In the genomic region with DNA sequence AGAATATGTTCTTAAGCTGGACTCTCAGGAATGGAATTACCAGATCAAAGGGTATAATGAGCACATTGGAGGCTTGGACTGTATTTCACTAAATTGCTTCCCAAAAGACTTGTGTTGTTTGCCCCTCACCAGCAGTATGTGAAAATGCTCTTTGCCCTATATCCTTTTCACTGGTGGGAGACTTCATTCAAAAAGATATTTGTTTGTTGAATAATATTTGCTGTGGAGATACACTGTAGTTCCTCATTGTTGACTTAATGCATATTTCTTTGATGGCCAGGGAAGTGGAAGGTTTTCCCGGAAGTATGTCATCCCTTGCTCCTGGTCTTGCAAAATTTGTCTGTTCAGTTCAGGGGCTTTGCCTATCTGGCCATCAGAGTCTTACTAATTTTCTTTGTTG, we compare ENCODE assay signal across 1 cellular context.
TF ChIP-seq lines count a peak whose summit lies in the region.

No MANE protein-coding gene starts in this region.

TF ChIP-seq in HepG2, 621 proteins besides CTCF, POLR2A, EP300 and RAD21 (continued from another document and continues in another):
- TF ChIP-seq PAXIP1 (CRISPR knock-in tag; conservative IDR thresholded peaks at IDR 0.05), result peak; percentile 99
- peak; percentile 89 for TF ChIP-seq MIXL1 (CRISPR knock-in tag; IDR thresholded peaks at IDR 0.05)
- TF ChIP-seq TBX2 (CRISPR knock-in tag; IDR thresholded peaks at IDR 0.05; ENCODE audit: borderline replicate concordance), result peak; percentile 83
- TF ChIP-seq MIER2 (CRISPR knock-in tag; IDR thresholded peaks at IDR 0.05), result no peak
- TF ChIP-seq, protein P1, sequence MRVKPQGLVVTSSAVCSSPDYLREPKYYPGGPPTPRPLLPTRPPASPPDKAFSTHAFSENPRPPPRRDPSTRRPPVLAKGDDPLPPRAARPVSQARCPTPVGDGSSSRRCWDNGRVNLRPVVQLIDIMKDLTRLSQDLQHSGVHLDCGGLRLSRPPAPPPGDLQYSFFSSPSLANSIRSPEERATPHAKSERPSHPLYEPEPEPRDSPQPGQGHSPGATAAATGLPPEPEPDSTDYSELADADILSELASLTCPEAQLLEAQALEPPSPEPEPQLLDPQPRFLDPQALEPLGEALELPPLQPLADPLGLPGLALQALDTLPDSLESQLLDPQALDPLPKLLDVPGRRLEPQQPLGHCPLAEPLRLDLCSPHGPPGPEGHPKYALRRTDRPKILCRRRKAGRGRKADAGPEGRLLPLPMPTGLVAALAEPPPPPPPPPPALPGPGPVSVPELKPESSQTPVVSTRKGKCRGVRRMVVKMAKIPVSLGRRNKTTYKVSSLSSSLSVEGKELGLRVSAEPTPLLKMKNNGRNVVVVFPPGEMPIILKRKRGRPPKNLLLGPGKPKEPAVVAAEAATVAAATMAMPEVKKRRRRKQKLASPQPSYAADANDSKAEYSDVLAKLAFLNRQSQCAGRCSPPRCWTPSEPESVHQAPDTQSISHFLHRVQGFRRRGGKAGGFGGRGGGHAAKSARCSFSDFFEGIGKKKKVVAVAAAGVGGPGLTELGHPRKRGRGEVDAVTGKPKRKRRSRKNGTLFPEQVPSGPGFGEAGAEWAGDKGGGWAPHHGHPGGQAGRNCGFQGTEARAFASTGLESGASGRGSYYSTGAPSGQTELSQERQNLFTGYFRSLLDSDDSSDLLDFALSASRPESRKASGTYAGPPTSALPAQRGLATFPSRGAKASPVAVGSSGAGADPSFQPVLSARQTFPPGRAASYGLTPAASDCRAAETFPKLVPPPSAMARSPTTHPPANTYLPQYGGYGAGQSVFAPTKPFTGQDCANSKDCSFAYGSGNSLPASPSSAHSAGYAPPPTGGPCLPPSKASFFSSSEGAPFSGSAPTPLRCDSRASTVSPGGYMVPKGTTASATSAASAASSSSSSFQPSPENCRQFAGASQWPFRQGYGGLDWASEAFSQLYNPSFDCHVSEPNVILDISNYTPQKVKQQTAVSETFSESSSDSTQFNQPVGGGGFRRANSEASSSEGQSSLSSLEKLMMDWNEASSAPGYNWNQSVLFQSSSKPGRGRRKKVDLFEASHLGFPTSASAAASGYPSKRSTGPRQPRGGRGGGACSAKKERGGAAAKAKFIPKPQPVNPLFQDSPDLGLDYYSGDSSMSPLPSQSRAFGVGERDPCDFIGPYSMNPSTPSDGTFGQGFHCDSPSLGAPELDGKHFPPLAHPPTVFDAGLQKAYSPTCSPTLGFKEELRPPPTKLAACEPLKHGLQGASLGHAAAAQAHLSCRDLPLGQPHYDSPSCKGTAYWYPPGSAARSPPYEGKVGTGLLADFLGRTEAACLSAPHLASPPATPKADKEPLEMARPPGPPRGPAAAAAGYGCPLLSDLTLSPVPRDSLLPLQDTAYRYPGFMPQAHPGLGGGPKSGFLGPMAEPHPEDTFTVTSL (CRISPR knock-in tag; IDR thresholded peaks at IDR 0.05; ENCODE audit: borderline replicate concordance), result peak; percentile 95
- TF ChIP-seq ZNF12 (CRISPR knock-in tag; IDR thresholded peaks at IDR 0.05), result peak; percentile 52; the same call in 1 of the 2 replicates
- peak; percentile 90 for TF ChIP-seq HNF4A (CRISPR knock-in tag; IDR thresholded peaks at IDR 0.05)
- TF ChIP-seq ZNF337 (CRISPR knock-in tag; IDR thresholded peaks at IDR 0.05; ENCODE audit: borderline replicate concordance, low read depth), result 0 out of 2 replicates have a peak, but pooled peaks have one; percentile 25
- TF ChIP-seq, protein P2, sequence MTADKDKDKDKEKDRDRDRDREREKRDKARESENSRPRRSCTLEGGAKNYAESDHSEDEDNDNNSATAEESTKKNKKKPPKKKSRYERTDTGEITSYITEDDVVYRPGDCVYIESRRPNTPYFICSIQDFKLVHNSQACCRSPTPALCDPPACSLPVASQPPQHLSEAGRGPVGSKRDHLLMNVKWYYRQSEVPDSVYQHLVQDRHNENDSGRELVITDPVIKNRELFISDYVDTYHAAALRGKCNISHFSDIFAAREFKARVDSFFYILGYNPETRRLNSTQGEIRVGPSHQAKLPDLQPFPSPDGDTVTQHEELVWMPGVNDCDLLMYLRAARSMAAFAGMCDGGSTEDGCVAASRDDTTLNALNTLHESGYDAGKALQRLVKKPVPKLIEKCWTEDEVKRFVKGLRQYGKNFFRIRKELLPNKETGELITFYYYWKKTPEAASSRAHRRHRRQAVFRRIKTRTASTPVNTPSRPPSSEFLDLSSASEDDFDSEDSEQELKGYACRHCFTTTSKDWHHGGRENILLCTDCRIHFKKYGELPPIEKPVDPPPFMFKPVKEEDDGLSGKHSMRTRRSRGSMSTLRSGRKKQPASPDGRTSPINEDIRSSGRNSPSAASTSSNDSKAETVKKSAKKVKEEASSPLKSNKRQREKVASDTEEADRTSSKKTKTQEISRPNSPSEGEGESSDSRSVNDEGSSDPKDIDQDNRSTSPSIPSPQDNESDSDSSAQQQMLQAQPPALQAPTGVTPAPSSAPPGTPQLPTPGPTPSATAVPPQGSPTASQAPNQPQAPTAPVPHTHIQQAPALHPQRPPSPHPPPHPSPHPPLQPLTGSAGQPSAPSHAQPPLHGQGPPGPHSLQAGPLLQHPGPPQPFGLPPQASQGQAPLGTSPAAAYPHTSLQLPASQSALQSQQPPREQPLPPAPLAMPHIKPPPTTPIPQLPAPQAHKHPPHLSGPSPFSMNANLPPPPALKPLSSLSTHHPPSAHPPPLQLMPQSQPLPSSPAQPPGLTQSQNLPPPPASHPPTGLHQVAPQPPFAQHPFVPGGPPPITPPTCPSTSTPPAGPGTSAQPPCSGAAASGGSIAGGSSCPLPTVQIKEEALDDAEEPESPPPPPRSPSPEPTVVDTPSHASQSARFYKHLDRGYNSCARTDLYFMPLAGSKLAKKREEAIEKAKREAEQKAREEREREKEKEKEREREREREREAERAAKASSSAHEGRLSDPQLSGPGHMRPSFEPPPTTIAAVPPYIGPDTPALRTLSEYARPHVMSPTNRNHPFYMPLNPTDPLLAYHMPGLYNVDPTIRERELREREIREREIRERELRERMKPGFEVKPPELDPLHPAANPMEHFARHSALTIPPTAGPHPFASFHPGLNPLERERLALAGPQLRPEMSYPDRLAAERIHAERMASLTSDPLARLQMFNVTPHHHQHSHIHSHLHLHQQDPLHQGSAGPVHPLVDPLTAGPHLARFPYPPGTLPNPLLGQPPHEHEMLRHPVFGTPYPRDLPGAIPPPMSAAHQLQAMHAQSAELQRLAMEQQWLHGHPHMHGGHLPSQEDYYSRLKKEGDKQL (CRISPR knock-in tag; IDR thresholded peaks at IDR 0.05; ENCODE audit: low read depth), result peak; percentile 95
- 0 out of 2 replicates have a peak, but pooled peaks have one; percentile 25 for TF ChIP-seq CBFB (CRISPR knock-in tag; IDR thresholded peaks at IDR 0.05)
- TF ChIP-seq, protein P3, sequence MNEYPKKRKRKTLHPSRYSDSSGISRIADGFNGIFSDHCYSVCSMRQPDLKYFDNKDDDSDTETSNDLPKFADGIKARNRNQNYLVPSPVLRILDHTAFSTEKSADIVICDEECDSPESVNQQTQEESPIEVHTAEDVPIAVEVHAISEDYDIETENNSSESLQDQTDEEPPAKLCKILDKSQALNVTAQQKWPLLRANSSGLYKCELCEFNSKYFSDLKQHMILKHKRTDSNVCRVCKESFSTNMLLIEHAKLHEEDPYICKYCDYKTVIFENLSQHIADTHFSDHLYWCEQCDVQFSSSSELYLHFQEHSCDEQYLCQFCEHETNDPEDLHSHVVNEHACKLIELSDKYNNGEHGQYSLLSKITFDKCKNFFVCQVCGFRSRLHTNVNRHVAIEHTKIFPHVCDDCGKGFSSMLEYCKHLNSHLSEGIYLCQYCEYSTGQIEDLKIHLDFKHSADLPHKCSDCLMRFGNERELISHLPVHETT (CRISPR knock-in tag; conservative IDR thresholded peaks at IDR 0.05), result no peak
- peak; percentile 95 for TF ChIP-seq FOXJ3 (CRISPR knock-in tag; IDR thresholded peaks at IDR 0.05; ENCODE audit: borderline replicate concordance)
- 0 out of 2 replicates have a peak, but pooled peaks have one; percentile 30 for TF ChIP-seq KLF9 (CRISPR knock-in tag; IDR thresholded peaks at IDR 0.05; ENCODE audit: low read depth)
- peak; percentile 78 for TF ChIP-seq PHF21A (CRISPR knock-in tag; IDR thresholded peaks at IDR 0.05)
- TF ChIP-seq DPF2 (CRISPR knock-in tag; IDR thresholded peaks at IDR 0.05; ENCODE audit: borderline replicate concordance, low read depth), result peak; percentile 96
- TF ChIP-seq, protein P4, sequence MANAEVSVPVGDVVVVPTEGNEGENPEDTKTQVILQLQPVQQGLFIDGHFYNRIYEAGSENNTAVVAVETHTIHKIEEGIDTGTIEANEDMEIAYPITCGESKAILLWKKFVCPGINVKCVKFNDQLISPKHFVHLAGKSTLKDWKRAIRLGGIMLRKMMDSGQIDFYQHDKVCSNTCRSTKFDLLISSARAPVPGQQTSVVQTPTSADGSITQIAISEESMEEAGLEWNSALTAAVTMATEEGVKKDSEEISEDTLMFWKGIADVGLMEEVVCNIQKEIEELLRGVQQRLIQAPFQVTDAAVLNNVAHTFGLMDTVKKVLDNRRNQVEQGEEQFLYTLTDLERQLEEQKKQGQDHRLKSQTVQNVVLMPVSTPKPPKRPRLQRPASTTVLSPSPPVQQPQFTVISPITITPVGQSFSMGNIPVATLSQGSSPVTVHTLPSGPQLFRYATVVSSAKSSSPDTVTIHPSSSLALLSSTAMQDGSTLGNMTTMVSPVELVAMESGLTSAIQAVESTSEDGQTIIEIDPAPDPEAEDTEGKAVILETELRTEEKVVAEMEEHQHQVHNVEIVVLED (CRISPR knock-in tag; IDR thresholded peaks at IDR 0.05; ENCODE audit: borderline replicate concordance), result peak; percentile 48; the same call in 1 of the 2 replicates
- TF ChIP-seq HNF1A (IDR thresholded peaks at IDR 0.05; ENCODE audit: low read depth), result no peak; the same call in none of the 2 replicates
- TF ChIP-seq HNF1A (CRISPR knock-in tag; IDR thresholded peaks at IDR 0.05; ENCODE audit: borderline replicate concordance), result peak; percentile 75; the same call in 1 of the 2 replicates
- TF ChIP-seq MAFF (IDR thresholded peaks at IDR 0.05; ENCODE audit: low read depth, low read length), result peak; percentile 12; the same call in 1 of the 2 replicates
- TF ChIP-seq, protein P5, sequence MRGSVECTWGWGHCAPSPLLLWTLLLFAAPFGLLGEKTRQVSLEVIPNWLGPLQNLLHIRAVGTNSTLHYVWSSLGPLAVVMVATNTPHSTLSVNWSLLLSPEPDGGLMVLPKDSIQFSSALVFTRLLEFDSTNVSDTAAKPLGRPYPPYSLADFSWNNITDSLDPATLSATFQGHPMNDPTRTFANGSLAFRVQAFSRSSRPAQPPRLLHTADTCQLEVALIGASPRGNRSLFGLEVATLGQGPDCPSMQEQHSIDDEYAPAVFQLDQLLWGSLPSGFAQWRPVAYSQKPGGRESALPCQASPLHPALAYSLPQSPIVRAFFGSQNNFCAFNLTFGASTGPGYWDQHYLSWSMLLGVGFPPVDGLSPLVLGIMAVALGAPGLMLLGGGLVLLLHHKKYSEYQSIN (CRISPR knock-in tag; IDR thresholded peaks at IDR 0.05; ENCODE audit: borderline replicate concordance), result no peak
- TF ChIP-seq, protein P6, sequence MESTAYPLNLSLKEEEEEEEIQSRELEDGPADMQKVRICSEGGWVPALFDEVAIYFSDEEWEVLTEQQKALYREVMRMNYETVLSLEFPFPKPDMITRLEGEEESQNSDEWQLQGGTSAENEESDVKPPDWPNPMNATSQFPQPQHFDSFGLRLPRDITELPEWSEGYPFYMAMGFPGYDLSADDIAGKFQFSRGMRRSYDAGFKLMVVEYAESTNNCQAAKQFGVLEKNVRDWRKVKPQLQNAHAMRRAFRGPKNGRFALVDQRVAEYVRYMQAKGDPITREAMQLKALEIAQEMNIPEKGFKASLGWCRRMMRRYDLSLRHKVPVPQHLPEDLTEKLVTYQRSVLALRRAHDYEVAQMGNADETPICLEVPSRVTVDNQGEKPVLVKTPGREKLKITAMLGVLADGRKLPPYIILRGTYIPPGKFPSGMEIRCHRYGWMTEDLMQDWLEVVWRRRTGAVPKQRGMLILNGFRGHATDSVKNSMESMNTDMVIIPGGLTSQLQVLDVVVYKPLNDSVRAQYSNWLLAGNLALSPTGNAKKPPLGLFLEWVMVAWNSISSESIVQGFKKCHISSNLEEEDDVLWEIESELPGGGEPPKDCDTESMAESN (CRISPR knock-in tag; conservative IDR thresholded peaks at IDR 0.05), result 0 out of 2 replicates have a peak, but pooled peaks have one; percentile 41
- TF ChIP-seq ISL2 (CRISPR knock-in tag; IDR thresholded peaks at IDR 0.05), result peak; percentile 98
